ENCODE assay signal across 8 cellular contexts in the genomic region with DNA sequence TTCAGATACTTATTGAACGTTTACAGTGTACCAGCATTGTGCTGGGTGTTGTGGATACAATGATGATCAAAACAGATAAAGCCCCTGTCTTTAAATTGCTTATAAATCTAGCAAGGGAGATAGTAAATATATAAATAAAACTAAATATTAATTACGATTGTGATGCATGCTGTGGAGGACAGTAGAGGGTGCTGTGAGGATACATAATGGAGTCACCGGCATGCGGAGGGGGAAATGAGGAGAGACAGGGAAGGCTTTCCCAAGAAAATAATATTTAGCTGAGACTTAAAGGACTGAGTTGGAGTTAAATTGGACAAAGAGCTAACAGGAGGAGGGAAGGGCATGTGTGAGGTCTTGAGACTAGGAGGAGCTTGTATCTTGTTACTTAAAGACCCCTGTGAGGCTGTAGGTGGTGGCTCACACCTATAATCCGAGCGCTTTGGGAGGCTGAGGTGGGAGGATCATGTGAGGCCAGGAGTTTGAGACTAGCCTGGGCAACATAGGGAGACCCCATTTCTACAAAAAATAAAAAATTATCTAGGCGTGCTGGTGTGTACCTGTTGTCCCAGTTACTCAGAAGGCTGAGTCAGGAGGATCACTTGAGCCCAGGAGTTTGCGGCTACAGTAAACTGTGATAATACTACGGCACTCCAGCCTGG. TPM values are rescaled to one million over a fixed set of nuclear protein-coding genes. Genes with fewer than 3 reads are reported as not detected.
A peak's percentile ranks its signal among the peaks of the same experiment; 100 is the strongest.
DNase-seq lines count a peak whose midpoint lies in the region; ATAC-seq and TF ChIP-seq lines count a peak whose summit lies in the region.

No MANE protein-coding gene starts in this region.

- peak overlapping the region; percentile 47 for H3K4me3 Mint-ChIP-seq in activated T-cell treated with anti-CD3 and anti-CD28 coated beads, Interleukin-2, amount 50 U/mL, for 4 hours

- peaks cover 33% of the 10 kb centered on the region for H3K4me1 Mint-ChIP-seq in activated T-cell treated with anti-CD3 and anti-CD28 coated beads, Interleukin-2, amount 50 U/mL, for 4 hours (ENCODE audit: low read depth)

- no peaks in the 10 kb centered on the region for H3K9me3 ChIP-seq in PC-9 (ENCODE audit: insufficient read depth, low read depth)
- no peaks in the 10 kb centered on the region for H3K9me3 ChIP-seq in sigmoid colon
- H3K9me3 ChIP-seq in Karpas-422 (ENCODE audit: low read length), result no peaks in the 10 kb centered on the region

- peaks cover 5% of the 10 kb centered on the region for H3K36me3 Mint-ChIP-seq in activated T-cell treated with anti-CD3 and anti-CD28 coated beads, Interleukin-2, amount 50 U/mL, for 4 hours (ENCODE audit: insufficient read depth)

- peaks cover 15% of the 10 kb centered on the region for H3K79me2 ChIP-seq in PC-9 (ENCODE audit: low read depth)
- peaks cover 7% of the 10 kb centered on the region for H3K79me2 ChIP-seq in Karpas-422 (ENCODE audit: low read length)

- H2AFZ ChIP-seq in PC-9 (no peak overlapping the region), Karpas-422 (ENCODE audit: low read length) (no peak overlapping the region)

- BruUV-seq in PC-9 (replicated peaks; lab: Mats Ljungman, UMichigan), result no TSS peak

- WGBS in sigmoid colon, 2 donors, result 62 to 73% methylated on average over 9 of the region's 9 CpGs

- DNase-seq in activated T-cell treated with anti-CD3 and anti-CD28 coated beads, Interleukin-2, amount 50 U/mL, for 4 hours, result no peak
- no peak for DNase-seq in activated T-cell treated with anti-CD3 and anti-CD28 coated beads, Interleukin-2, amount 50 U/mL, for 1 hour
- DNase-seq in PC-9 (peak in 1 of 2 experiments; percentile 12), fibroblast of gingiva (ENCODE audit: low read depth) (peak; percentile 61), sigmoid colon (no peak), Karpas-422 (no peak), KG1 (lab: John Stamatoyannopoulos, UW) (no peak)

- H4K20me1 ChIP-seq in PC-9 (ENCODE audit: insufficient read depth) (no peaks in the 10 kb centered on the region), Karpas-422 (ENCODE audit: insufficient read depth, low read depth, low read length) (no peaks in the 10 kb centered on the region)

- no peak for ATAC-seq in activated T-cell treated with anti-CD3 and anti-CD28 coated beads, Interleukin-2, amount 50 U/mL, for 4 hours
- ATAC-seq in HG03135 (IDR thresholded peaks at IDR 0.05; ENCODE audit: unreplicated experiment), result no peak

- H3K27me3 Mint-ChIP-seq in activated T-cell treated with anti-CD3 and anti-CD28 coated beads, Interleukin-2, amount 50 U/mL, for 4 hours (ENCODE audit: low read depth), result no peaks in the 10 kb centered on the region

- H3F3A ChIP-seq in PC-9 (ENCODE audit: insufficient read depth, low read depth), result peaks cover 6% of the 10 kb centered on the region; the same call in 1 of the 2 replicates

- H3K4me3 ChIP-seq in PC-9 (no peak overlapping the region), sigmoid colon (no peak overlapping the region), Karpas-422 (ENCODE audit: low read length) (no peak overlapping the region)

- TF ChIP-seq EP300 in sigmoid colon (IDR thresholded peaks at IDR 0.05), result no peak

- no peaks in the 10 kb centered on the region for H3K36me3 ChIP-seq in PC-9 (ENCODE audit: low read depth)
- no peaks in the 10 kb centered on the region for H3K36me3 ChIP-seq in sigmoid colon
- H3K36me3 ChIP-seq in Karpas-422 (ENCODE audit: insufficient read depth, low read length), result no peaks in the 10 kb centered on the region

- H3K9me2 ChIP-seq in PC-9 (ENCODE audit: insufficient read depth) (no peaks in the 10 kb centered on the region), Karpas-422 (replicated peaks; ENCODE audit: insufficient read depth, low read length) (no peaks in the 10 kb centered on the region)

- no peaks in the 10 kb centered on the region for H3K27me3 ChIP-seq in PC-9 (ENCODE audit: insufficient read depth, low read depth)
- no peaks in the 10 kb centered on the region for H3K27me3 ChIP-seq in sigmoid colon
- H3K27me3 ChIP-seq in Karpas-422 (ENCODE audit: low read length), result no peaks in the 10 kb centered on the region

- H3K27ac ChIP-seq in PC-9 (no peak overlapping the region), sigmoid colon (no peak overlapping the region), Karpas-422 (ENCODE audit: low read length) (no peak overlapping the region)

- CTCF ChIA-PET in PC-9 (lab: Charles Lee), result interaction anchor here (0.5 to 0.7 kb wide), 4 partner anchors 10 to 86 kb away, joined by 3 to 10 read pairs (median 4); no protein-coding TSS in a partner anchor

- intact Hi-C loops in PC-9 (cut with micrococcal nuclease; ENCODE audit: unreplicated experiment), result loop anchor here (1.0 to 5.0 kb wide), 2 partner anchors 158 to 382 kb away; no protein-coding TSS in a partner anchor
- intact Hi-C loops in sigmoid colon (cut with DNase I), result loop anchor here (5.0 kb wide), 3 partner anchors 87 to 323 kb away; partner anchors contain the start of genes MAP2K3 and USP22

- H3K4me2 ChIP-seq in PC-9 (no peak overlapping the region), Karpas-422 (ENCODE audit: low read depth, low read length, poor library complexity, severe bottlenecking) (no peak overlapping the region)

- H3K4me1 ChIP-seq in PC-9 (replicated peaks; ENCODE audit: insufficient read depth) (peaks cover 12% of the 10 kb centered on the region), sigmoid colon (peaks cover 0 to 29% (median 20%) of the 10 kb centered on the region in 4 donors), Karpas-422 (ENCODE audit: low read length) (peaks cover 22% of the 10 kb centered on the region)

- POLR2A ChIA-PET in PC-9 (lab: Charles Lee; ENCODE audit: unreplicated experiment), result interaction anchor here (0.5 kb wide), 1 partner anchor 111 kb away, joined by 4 read pairs; no protein-coding TSS in a partner anchor

- TF ChIP-seq CTCF in PC-9 (conservative IDR thresholded peaks at IDR 0.05) (peak; percentile 56), sigmoid colon (IDR thresholded peaks at IDR 0.05) (peak in 3 of 4 experiments; percentile 31 to 41 (median 36))

- H3K9me3 Mint-ChIP-seq in activated T-cell treated with anti-CD3 and anti-CD28 coated beads, Interleukin-2, amount 50 U/mL, for 4 hours, result peaks cover 6% of the 10 kb centered on the region

- TF ChIP-seq POLR2A in sigmoid colon (IDR thresholded peaks at IDR 0.05), result no peak

- H3K9ac ChIP-seq in Karpas-422 (ENCODE audit: low read length), result no peak overlapping the region

RNA-seq across cellular contexts. Expression of gene DHRS7B, which starts 2.4 kb away (rescaled TPM):
- total RNA-seq in activated T-cell treated with anti-CD3 and anti-CD28 coated beads, Interleukin-2, amount 50 U/mL, for 4 hours, result 10 to 100 TPM; 13.3 to 17.1 (median 15.8) TPM
- total RNA-seq in PC-9 (2021) (27.9 and 30.1 TPM in 2 replicates), sigmoid colon (10 to 100 TPM; 19.7 to 31.9 (median 27.0) TPM)
- polyA plus RNA-seq in sigmoid colon, result 10 to 100 TPM in 2 of 3 donors, 1 to 10 TPM in 1; 8.3 to 30.7 (median 14.4) TPM
- 2.2 and 4.0 TPM in 2 replicates for total RNA-seq in Karpas-422 (2014; rRNA removed; shearing (Covaris generic); ENCODE audit: low replicate concordance)
